8 cellular contexts compared by ENCODE assay signal in genomic region chr11:33257160-33257896, GRCh38. TPM values are rescaled to one million over a fixed set of nuclear protein-coding genes. Genes with fewer than 3 reads are reported as not detected.
DNase-seq lines count a peak whose midpoint lies in the region; ATAC-seq and TF ChIP-seq lines count a peak whose summit lies in the region.

Gene HIPK3 (plus strand): TSS chr11:33257381.

- H3K36me3 ChIP-seq in adipocyte (ENCODE audit: control insufficient read depth, insufficient read depth, low read length, severe bottlenecking) (no peaks in the 10 kb centered on the region), transverse colon (no peaks in the 10 kb centered on the region)

- CTCF ChIA-PET in T-cell (lab: Charles Lee) = interaction anchor here in 1 of 2 donors (0.6 kb wide), 1 partner anchor 364 kb away, joined by 4 read pairs; the partner anchor contains the start of gene QSER1

- peak; percentile 78 to 85 (median 82) for ATAC-seq in T-cell (replicated peaks in 1 of 4)

- 0% methylated on average over 50 of the region's 85 CpGs; no CpG with 5 or more reads in 1 of the 2 donors for WGBS in transverse colon (ENCODE audit: low coverage in 1 of 2), 2 donors

- H3K27ac ChIP-seq in transverse colon = peak within 1 kb of the TSS; percentile 99 to 100 (median 100)

- H3K36me3 Mint-ChIP-seq in HFFc6 (ENCODE audit: low read depth) (peaks cover 17% of the 10 kb centered on the region), T-cell (peaks cover 5% of the 10 kb centered on the region)

- H3K27me3 Mint-ChIP-seq in HFFc6 (ENCODE audit: insufficient read depth) = 0 out of 2 replicates have a peak, but pooled peaks cover 2% of the 10 kb centered on the region
- no peaks in the 10 kb centered on the region for H3K27me3 Mint-ChIP-seq in T-cell

- TF ChIP-seq EP300 in transverse colon (IDR thresholded peaks at IDR 0.05; ENCODE audit: low read depth) = no peak

- H3K9me3 ChIP-seq in adipocyte (ENCODE audit: control insufficient read depth, low read length) (no peaks in the 10 kb centered on the region), transverse colon (no peaks in the 10 kb centered on the region)

- peak; percentile 41 for TF ChIP-seq CTCF in GM12865 (IDR thresholded peaks at IDR 0.05; ENCODE audit: insufficient read depth, low read depth, low read length, missing control alignments)
- TF ChIP-seq CTCF in HFFc6 (IDR thresholded peaks at IDR 0.05) = no peak
- TF ChIP-seq CTCF in transverse colon (IDR thresholded peaks at IDR 0.05) = peak in 3 of 5 experiments; percentile 14 to 36 (median 27)

- H3K4me1 Mint-ChIP-seq in HFFc6 (ENCODE audit: low read depth) (peaks cover 38% of the 10 kb centered on the region), T-cell (peaks cover 37 to 47% (median 41%) of the 10 kb centered on the region in 3 donors)

- H3K4me3 Mint-ChIP-seq in HFFc6 (peak within 1 kb of the TSS; percentile 99), T-cell (peak within 1 kb of the TSS; percentile 87 to 97 (median 92))

- peak; percentile 82 for TF ChIP-seq POLR2A in transverse colon (IDR thresholded peaks at IDR 0.05)

- H3K9ac ChIP-seq in adipocyte (ENCODE audit: low read length) = peak within 1 kb of the TSS; percentile 100

- POLR2A ChIA-PET in T-cell (lab: Charles Lee) = interaction anchor here in 1 of 2 donors (0.5 kb wide), 1 partner anchor 1942 kb away, joined by 4 read pairs; no protein-coding TSS in a partner anchor

- no peaks in the 10 kb centered on the region for H3K9me3 Mint-ChIP-seq in HFFc6
- H3K9me3 Mint-ChIP-seq in T-cell = no peaks in the 10 kb centered on the region

- no peaks in the 10 kb centered on the region for H3K27me3 ChIP-seq in adipocyte (replicated peaks; ENCODE audit: control insufficient read depth, insufficient read depth, low read length)
- no peaks in the 10 kb centered on the region for H3K27me3 ChIP-seq in transverse colon

- H3K4me1 ChIP-seq in adipocyte (ENCODE audit: control insufficient read depth, insufficient read depth, low read length) (peaks cover 25% of the 10 kb centered on the region), transverse colon (peaks cover 7 to 38% (median 26%) of the 10 kb centered on the region in 4 donors)

- intact Hi-C loops in cardiac septum (cut with DNase I) (loop anchor here (2.0 to 5.0 kb wide), 5 partner anchors 35 to 480 kb away; partner anchors contain the start of genes C11orf91, CD59 and CSTF3), posterior cingulate gyrus (cut with DNase I) (loop anchor here (2.0 to 5.0 kb wide), 2 partner anchors 97 to 220 kb away; partner anchors contain the start of genes CSTF3 and TCP11L1), transverse colon (cut with DNase I; ENCODE audit: low total_unique reads) (loop anchor here (2.0 kb wide), 1 partner anchor 71 kb away; no protein-coding TSS in a partner anchor)

- in situ Hi-C loops in transverse colon (cut with MboI; ENCODE audit: low pct_ligation_motif_present in 1 of 4, low pct_unique_long_range_greater_than_20kb in 1 of 4, low sequenced_read_pairs in 3 of 4) = no loop called here

- H3K4me3 ChIP-seq in GM12865 (ENCODE audit: low read depth, low read length) (peak within 1 kb of the TSS; percentile 97), adipocyte (ENCODE audit: low read length) (peak within 1 kb of the TSS; percentile 87), transverse colon (peak within 1 kb of the TSS; percentile 84 to 99 (median 88))

- H3K27ac Mint-ChIP-seq in HFFc6 (peak within 1 kb of the TSS; percentile 99), T-cell (peak within 1 kb of the TSS; percentile 97 to 99)

- DNase-seq in GM12865 (ENCODE audit: low read depth) (peak; percentile 92), HFFc6 (peak; percentile 49), NAMALWA (ENCODE audit: low spot score) (peak; percentile 81), T-cell (peak; percentile 38 to 77 (median 61)), adipocyte (ENCODE audit: low read depth) (peak; percentile 94), cardiac septum (ENCODE audit: low spot score) (peak; percentile 94), posterior cingulate gyrus (peak; percentile 63 to 96 (median 71)), transverse colon (peak; percentile 87)

RNA-seq across cellular contexts. Expression of gene HIPK3, which starts in this region (rescaled TPM):
- total RNA-seq in HFFc6 (2021; fragmentation: NEBNext Ultra II Directional; extraction: Animal tissue kit (Norgen Biotek cat#: 25700)) = 10 to 100 TPM; 40.8 to 52.5 (median 47.3) TPM
- total RNA-seq in T-cell = 10 to 100 TPM; 47.2 to 70.2 (median 65.0) TPM
- total RNA-seq in cardiac septum = 302 TPM
- 100 to 1,000 TPM in 1 of 4 donors, 10 to 100 TPM in 3; 67.0 to 121 (median 86.8) TPM for total RNA-seq in transverse colon

Comparison
In these comparisons a context has a peak if more than half of its experiments do, and no peak if none do; other contexts are left out.
1. Peak in every context shown above with its lines: DNase-seq, ATAC-seq, H3K4me3 ChIP-seq and H3K27ac ChIP-seq.